Comparison of ENCODE assay signal across 8 cellular contexts in genomic region chr11:74388678-74389327, GRCh38. TPM values are rescaled to one million over a fixed set of nuclear protein-coding genes. Genes with fewer than 3 reads are reported as not detected.
DNase-seq lines count a peak whose midpoint lies in the region; ATAC-seq, FAIRE-seq and TF ChIP-seq lines count a peak whose summit lies in the region.

No MANE protein-coding gene starts in this region.

- no peaks in the 10 kb centered on the region for H3K27me3 Mint-ChIP-seq in activated CD4-positive, alpha-beta T cell treated with anti-CD3 and anti-CD28 coated beads for 36 hours

- H3K4me3 ChIP-seq in coronary artery (no peak overlapping the region), lung (no peak overlapping the region)

- H3K36me3 Mint-ChIP-seq in activated CD4-positive, alpha-beta T cell treated with anti-CD3 and anti-CD28 coated beads for 36 hours (ENCODE audit: low read depth) = no peaks in the 10 kb centered on the region

- DNase-seq in AG08396 (ENCODE audit: low spot score) = peak; percentile 32
- peak; percentile 9 for DNase-seq in GM19239 (ENCODE audit: insufficient read length, low spot score)
- DNase-seq in NCI-H2227 treated with DMSO at 0.1 percent for 48 hours (lab: John Stamatoyannopoulos, UW) = peak; percentile 43
- peak; percentile 81 for DNase-seq in activated CD4-positive, alpha-beta T cell treated with anti-CD3 and anti-CD28 coated beads for 36 hours
- DNase-seq in coronary artery (ENCODE audit: low spot score) = no peak
- peak; percentile 61 for DNase-seq in lung (ENCODE audit: low spot score)
- peak; percentile 76 for DNase-seq in stimulated activated CD8-positive, alpha-beta memory T cell treated with anti-CD3 and anti-CD28 coated beads, Interleukin-4, amount 100 ng/mL, for 48 hours

- H3K4me3 Mint-ChIP-seq in activated CD4-positive, alpha-beta T cell treated with anti-CD3 and anti-CD28 coated beads for 36 hours = no peak overlapping the region

- H3K36me3 ChIP-seq in lung (ENCODE audit: control insufficient read depth in 2 of 2, insufficient read depth in 2 of 2, low read length in 2 of 2) = no peaks in the 10 kb centered on the region

- H3K4me1 Mint-ChIP-seq in activated CD4-positive, alpha-beta T cell treated with anti-CD3 and anti-CD28 coated beads for 36 hours = peaks cover 41% of the 10 kb centered on the region

- no peaks in the 10 kb centered on the region for H3K9me3 ChIP-seq in lung (ENCODE audit: control insufficient read depth in 2 of 2, insufficient read depth in 1 of 2, low read length in 1 of 2)

- POLR2A ChIA-PET in activated CD4-positive, alpha-beta T cell treated with anti-CD3 and anti-CD28 coated beads for 36 hours (lab: Charles Lee) = interaction anchor here (0.7 kb wide), 1 partner anchor 10 kb away, joined by 6 read pairs; the partner anchor contains the start of gene PGM2L1

- intact Hi-C loops in activated CD4-positive, alpha-beta T cell treated with anti-CD3 and anti-CD28 coated beads for 36 hours (cut with DNase I, micrococcal nuclease) = loop anchor here (1.0 to 2.0 kb wide), 3 partner anchors 60 to 181 kb away; partner anchors contain the start of gene LIPT2 (in 1 of the 2)

- H3K4me1 ChIP-seq in lung (ENCODE audit: control insufficient read depth in 2 of 2, insufficient read depth in 2 of 2, low read length in 2 of 2) = no peaks in the 10 kb centered on the region

- FAIRE-seq in GM19239 (lab: Jason Lieb, UNC) = peak; percentile 78

- WGBS in lung, 2 donors = 3 to 19% methylated on average over 2 of the region's 2 CpGs

- H3K27me3 ChIP-seq in lung (ENCODE audit: control insufficient read depth, insufficient read depth) = no peaks in the 10 kb centered on the region

- no peaks in the 10 kb centered on the region for H3K9me3 Mint-ChIP-seq in activated CD4-positive, alpha-beta T cell treated with anti-CD3 and anti-CD28 coated beads for 36 hours (ENCODE audit: low read depth)

- CTCF ChIA-PET in activated CD4-positive, alpha-beta T cell treated with anti-CD3 and anti-CD28 coated beads for 36 hours (lab: Charles Lee) = interaction anchor here (0.7 to 5.2 kb wide), 21 partner anchors 9 to 205 kb away, joined by 3 to 102 read pairs (median 4); partner anchors contain the start of genes LIPT2 and PGM2L1

- peak; percentile 60 for TF ChIP-seq CTCF in coronary artery (IDR thresholded peaks at IDR 0.05)
- TF ChIP-seq CTCF in lung (IDR thresholded peaks at IDR 0.05; ENCODE audit: control extremely low read depth, extremely low read depth) = peak; percentile 70

- H3K27ac ChIP-seq in coronary artery (no peak overlapping the region), lung (ENCODE audit: low read depth in 1 of 2, low read length in 1 of 2) (no peak overlapping the region)

- H3K27ac Mint-ChIP-seq in activated CD4-positive, alpha-beta T cell treated with anti-CD3 and anti-CD28 coated beads for 36 hours = peak overlapping the region; percentile 75

- ATAC-seq in activated CD4-positive, alpha-beta T cell treated with anti-CD3 and anti-CD28 coated beads for 36 hours = peak; percentile 81
- ATAC-seq in lung (ENCODE audit: insufficient read depth, low FRiP score) (no peak), HG03039 (IDR thresholded peaks at IDR 0.05; ENCODE audit: unreplicated experiment) (no peak)

RNA-seq across cellular contexts. Expression of gene PGM2L1, which starts 9.4 kb away (rescaled TPM):
- 10 to 100 TPM in 1 of 2 experiments, 1 to 10 TPM in 1; 8.8 to 11.0 TPM for total RNA-seq in activated CD4-positive, alpha-beta T cell treated with anti-CD3 and anti-CD28 coated beads for 36 hours
- total RNA-seq in lung = 10 to 100 TPM in 1 of 2 donors, 1 to 10 TPM in 1; 7.9 to 10.4 TPM
- 1 to 10 TPM; 1.2 to 2.3 TPM for polyA plus RNA-seq in lung
